In genomic region chr19:1074512-1075283, GRCh38 we compare ENCODE assay signal across 8 cellular contexts. TPM values are rescaled to one million over a fixed set of nuclear protein-coding genes. Genes with fewer than 3 reads are reported as not detected.
DNase-seq lines count a peak whose midpoint lies in the region; ATAC-seq and TF ChIP-seq lines count a peak whose summit lies in the region.

No MANE protein-coding gene starts in this region.

- no peak overlapping the region for H3K18ac ChIP-seq in mesenchymal stem cell (ENCODE audit: low read depth in 1 of 2, low read length in 2 of 2)

- no peak overlapping the region for H3K4me2 ChIP-seq in mesenchymal stem cell (ENCODE audit: low read length, poor library complexity, severe bottlenecking)

- no peaks in the 10 kb centered on the region for H3K9me3 ChIP-seq in mesenchymal stem cell (ENCODE audit: control insufficient read depth, low read length)

- no peak overlapping the region for H3K23ac ChIP-seq in mesenchymal stem cell (ENCODE audit: low read length in 2 of 2)

- peak; percentile 85 for DNase-seq in GM06990 (ENCODE audit: extremely low read depth, insufficient read length)
- DNase-seq in HUDEP-2 (lab: John Stamatoyannopoulos, UW; ENCODE audit: unreplicated experiment in 76 of 76), result peak in 73 of 76 experiments; percentile 62 to 99 (median 91)
- DNase-seq in NOMO-1 (lab: John Stamatoyannopoulos, UW; ENCODE audit: unreplicated experiment in 2 of 2), result peak; percentile 74 to 82
- peak in 2 of 3 experiments; percentile 62 to 67 for DNase-seq in activated CD8-positive, alpha-beta memory T cell treated with anti-CD3 and anti-CD28 coated beads for 48 hours (ENCODE audit: low read depth in 2 of 3, low spot score in 2 of 3)
- DNase-seq in fibroblast of pulmonary artery (ENCODE audit: low read depth), result no peak
- peak; percentile 80 to 95 for DNase-seq in stimulated activated CD4-positive, alpha-beta T cell treated with anti-CD3 and anti-CD28 coated beads, Interleukin-1b, Interleukin-23, amount 100 ng/mL, for 4 hours (ENCODE audit: low read depth in 2 of 2)
- DNase-seq in mesenchymal stem cell, result no peak

- H3K4me1 ChIP-seq in mesenchymal stem cell (ENCODE audit: control insufficient read depth, insufficient read depth, low read depth, low read length), result peaks cover 21% of the 10 kb centered on the region

- H3K27me3 ChIP-seq in GM06990 (replicated peaks; ENCODE audit: control insufficient read depth, insufficient read depth, low read length), result no peaks in the 10 kb centered on the region
- H3K27me3 ChIP-seq in mesenchymal stem cell (ENCODE audit: control insufficient read depth in 1 of 2, insufficient read depth in 1 of 2, low read length in 2 of 2), result peaks cover 21 to 32% of the 10 kb centered on the region in 2 experiments

- H3K9ac ChIP-seq in mesenchymal stem cell (ENCODE audit: low read length), result no peak overlapping the region

- ATAC-seq in HG02623 (IDR thresholded peaks at IDR 0.05; ENCODE audit: unreplicated experiment), result no peak

- H2BK12ac ChIP-seq in mesenchymal stem cell (ENCODE audit: low read length in 2 of 2), result no peak overlapping the region

- no peak overlapping the region for H2AK5ac ChIP-seq in mesenchymal stem cell (ENCODE audit: low read length, severe bottlenecking)

- no peak overlapping the region for H2BK120ac ChIP-seq in mesenchymal stem cell (ENCODE audit: low read depth, low read length)

- H4K8ac ChIP-seq in mesenchymal stem cell (ENCODE audit: low read length), result no peak overlapping the region

- TF ChIP-seq CTCF in GM06990 (IDR thresholded peaks at IDR 0.05; ENCODE audit: insufficient read depth, low read length, poor library complexity, severe bottlenecking) (no peak), fibroblast of pulmonary artery (IDR thresholded peaks at IDR 0.05; ENCODE audit: low read length, missing control alignments) (no peak)

- H3K36me3 ChIP-seq in GM06990 (ENCODE audit: control insufficient read depth, insufficient read depth, low read length) (peaks cover 35% of the 10 kb centered on the region), mesenchymal stem cell (ENCODE audit: control insufficient read depth in 1 of 2, insufficient read depth in 2 of 2, low read depth in 1 of 2, low read length in 2 of 2) (no peaks in the 10 kb centered on the region)

- H3K27ac ChIP-seq in mesenchymal stem cell (ENCODE audit: low read length, poor library complexity, severe bottlenecking), result no peak overlapping the region

- H2BK15ac ChIP-seq in mesenchymal stem cell (ENCODE audit: low read depth, poor library complexity, severe bottlenecking), result no peak overlapping the region

- H2AFZ ChIP-seq in mesenchymal stem cell (ENCODE audit: low read depth, low read length), result no peak overlapping the region

- H4K91ac ChIP-seq in mesenchymal stem cell (ENCODE audit: low read length), result no peak overlapping the region

- H2BK5ac ChIP-seq in mesenchymal stem cell (ENCODE audit: low read depth, low read length, poor library complexity, severe bottlenecking), result no peak overlapping the region

- 95% methylated on average over 52 of the region's 55 CpGs for WGBS in mesenchymal stem cell

- H3K4me3 ChIP-seq in GM06990 (replicated peaks; ENCODE audit: low read depth, low read length), result peak overlapping the region; percentile 45
- peak overlapping the region; percentile 10 for H3K4me3 ChIP-seq in fibroblast of pulmonary artery (replicated peaks; ENCODE audit: low read depth, low read length)
- H3K4me3 ChIP-seq in mesenchymal stem cell (ENCODE audit: insufficient read depth in 1 of 2, low read depth in 1 of 2, low read length in 2 of 2), result no peak overlapping the region

- no peak overlapping the region for H3K4ac ChIP-seq in mesenchymal stem cell (ENCODE audit: low read depth in 1 of 2, low read length in 2 of 2)

- no peaks in the 10 kb centered on the region for H3K79me1 ChIP-seq in mesenchymal stem cell (replicated peaks; ENCODE audit: low read length, poor library complexity, severe bottlenecking)

- no peak overlapping the region for H3K14ac ChIP-seq in mesenchymal stem cell (ENCODE audit: low read length in 2 of 2)

RNA-seq across cellular contexts. Expression of gene ARHGAP45, which starts 7.7 kb away (rescaled TPM):
- 0.17 TPM for polyA plus RNA-seq in mesenchymal stem cell (2013, experiment 1 of 2)
- polyA plus RNA-seq in mesenchymal stem cell (2013, experiment 2 of 2), result 0.15 TPM

RNA-seq across cellular contexts. Expression of gene POLR2E, which starts 20.5 kb away (rescaled TPM):
- 152 TPM for polyA plus RNA-seq in mesenchymal stem cell (2013, experiment 1 of 2)
- polyA plus RNA-seq in mesenchymal stem cell (2013, experiment 2 of 2), result 153 TPM

RNA-seq across cellular contexts. Expression of gene GPX4, which starts 29.1 kb away (rescaled TPM):
- polyA plus RNA-seq in mesenchymal stem cell (2013, experiment 1 of 2), result 676 TPM
- 686 TPM for polyA plus RNA-seq in mesenchymal stem cell (2013, experiment 2 of 2)

RNA-seq across cellular contexts. Expression of gene ABCA7, which starts 34.8 kb away (rescaled TPM):
- 8.4 TPM for polyA plus RNA-seq in mesenchymal stem cell (2013, experiment 1 of 2)
- polyA plus RNA-seq in mesenchymal stem cell (2013, experiment 2 of 2), result 8.4 TPM

RNA-seq across cellular contexts. Expression of gene CNN2, which starts 48.3 kb away (rescaled TPM):
- polyA plus RNA-seq in mesenchymal stem cell (2013, experiment 1 of 2), result 374 TPM
- 362 TPM for polyA plus RNA-seq in mesenchymal stem cell (2013, experiment 2 of 2)

Comparison
In these comparisons a context has a peak if more than half of its experiments do, and no peak if none do; other contexts are left out.
1. DNase-seq: peak in GM06990 (single experiment), HUDEP-2 (73 of 76), NOMO-1 (2 of 2), activated CD8-positive, alpha-beta memory T cell treated with anti-CD3 and anti-CD28 coated beads for 48 hours (2 of 3) and stimulated activated CD4-positive, alpha-beta T cell treated with anti-CD3 and anti-CD28 coated beads, Interleukin-1b, Interleukin-23, amount 100 ng/mL, for 4 hours (2 of 2); none in fibroblast of pulmonary artery (single experiment) and mesenchymal stem cell (single experiment).
2. H3K4me3 ChIP-seq: peak in GM06990 (single experiment) and fibroblast of pulmonary artery (single experiment); none in mesenchymal stem cell (0 of 2).